1 cellular context compared by ENCODE assay signal in the genomic region with DNA sequence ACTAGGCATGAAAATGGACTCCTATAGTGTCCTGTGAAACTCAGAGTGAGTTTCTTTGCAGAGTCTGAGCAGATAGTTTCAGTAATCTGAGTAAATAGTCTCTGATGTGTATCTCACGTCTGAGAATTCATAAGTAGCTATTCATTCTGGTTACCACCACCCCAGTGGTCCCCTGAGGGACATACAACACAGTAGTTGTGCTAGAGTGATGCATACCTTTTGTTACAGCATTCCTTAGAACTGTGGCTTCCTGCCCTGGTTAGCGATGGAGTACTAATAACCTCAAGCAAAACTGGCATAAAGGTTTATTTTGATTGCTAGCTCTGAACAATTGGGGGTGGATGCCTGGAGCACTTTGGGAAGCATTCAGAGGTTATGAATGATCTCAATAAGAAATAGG.
TF ChIP-seq lines count a peak whose summit lies in the region.

No MANE protein-coding gene starts in this region.

TF ChIP-seq in GM12878, 131 proteins besides CTCF, POLR2A, EP300 and RAD21:
- no peak for TF ChIP-seq CBX3 (IDR thresholded peaks at IDR 0.05; ENCODE audit: borderline replicate concordance, low read depth)
- peak; percentile 11 for TF ChIP-seq MEF2B (IDR thresholded peaks at IDR 0.05; ENCODE audit: partially characterized antibody, poor library complexity, severe bottlenecking)
